ENCODE assay signal across 9 cellular contexts in the genomic region with DNA sequence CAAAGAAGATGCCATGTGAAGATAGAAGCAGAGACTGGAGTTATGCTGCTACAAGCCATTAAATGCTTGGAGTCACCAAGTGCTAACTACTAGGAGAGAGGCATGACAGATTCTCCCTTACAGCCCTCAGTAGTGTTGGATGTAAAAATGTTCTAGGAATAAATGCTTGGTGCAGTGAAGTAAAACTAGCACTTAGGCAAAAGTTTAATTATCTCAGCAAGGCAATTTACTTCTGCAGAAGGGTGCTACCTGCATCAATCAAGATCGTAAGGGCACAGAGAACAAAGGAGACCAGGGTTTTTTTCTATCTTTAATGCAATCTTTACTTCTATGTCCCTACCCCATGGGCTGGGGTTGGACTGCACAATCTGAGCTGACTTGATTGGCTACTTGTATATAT.
"Had no signal": no experiment of that assay in that cellular context is flagged by ENCODE, and none has a peak within 500 bp of the region (broad histone marks: within the 10 kb centered on the region; RNA-seq: fewer than 3 reads in every experiment).

No MANE protein-coding gene starts in this region.

- DNase-seq: H9, HCEC 1CT, IMR-90, KBM-7 had no signal

- ATAC-seq: GM23338 had no signal

- H3K27ac ChIP-seq: KMS-11 had no signal

- H3K9ac ChIP-seq: KMS-11 had no signal

- FAIRE-seq: H1, H54, HTR-8/SVneo had no signal

- H3K4me3 ChIP-seq: GM23338 had no signal

- H3K4me2 ChIP-seq: GM23338, KMS-11 had no signal
